Comparison of ENCODE assay signal across 13 cellular contexts in the genomic region with DNA sequence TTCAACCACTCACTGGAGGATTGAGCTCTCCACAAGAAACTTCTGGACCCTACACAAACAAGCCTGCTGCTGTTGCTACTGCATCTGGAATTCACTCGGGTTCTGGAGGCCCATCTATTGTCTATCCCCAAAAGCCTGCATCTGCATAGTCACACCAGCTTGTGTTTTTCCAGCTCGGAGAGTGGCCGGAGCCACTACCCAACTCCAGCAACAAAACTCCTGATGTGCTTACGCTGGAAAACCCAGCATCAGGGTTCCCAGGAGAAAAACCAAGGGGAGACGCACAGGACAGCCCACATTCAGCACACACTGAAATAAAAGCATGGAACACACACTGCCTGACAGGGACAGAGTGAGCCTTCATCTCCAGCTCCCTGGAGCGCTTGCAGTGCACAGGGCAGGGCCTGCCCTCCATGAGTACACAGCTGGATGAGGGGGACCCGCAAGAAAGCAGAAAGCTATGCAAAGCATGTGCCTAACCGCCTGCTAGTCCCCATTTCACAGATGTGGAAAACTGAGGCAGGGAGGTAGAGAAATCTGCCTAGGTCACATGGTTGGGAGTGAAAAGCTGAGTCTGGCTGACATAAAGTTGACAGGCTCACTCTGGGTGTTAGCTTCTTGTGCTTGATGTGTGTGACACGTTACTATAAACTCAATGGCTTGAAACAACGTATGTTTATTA.
"Had no signal": no experiment of that assay in that cellular context is flagged by ENCODE, and none has a peak within 500 bp of the region (broad histone marks: within the 10 kb centered on the region; RNA-seq: fewer than 3 reads in every experiment).

No MANE protein-coding gene starts in this region.

- H3K27me3 Mint-ChIP-seq: activated CD4-positive, alpha-beta memory T cell treated with anti-CD3 and anti-CD28 coated beads, Interleukin-2, amount 10 ng/mL, durations not matched to agents 7 days and 5 days; activated CD4-positive, alpha-beta T cell treated with anti-CD3 and anti-CD28 coated beads for 36 hours; stimulated activated naive CD8-positive, alpha-beta T cell treated with anti-CD3 and anti-CD28 coated beads, Interleukin-15, Interleukin-2, amounts not matched to agents 100 ng/mL and 50 ng/mL, for 24 hours; T-cell had no signal

- H3K4me1 ChIP-seq: ascending aorta had no signal

- H3K9me3 ChIP-seq: ascending aorta, lower lobe of right lung, prostate gland, vagina had no signal

- H3K27me3 ChIP-seq: ascending aorta, vagina had no signal

- H3K36me3 ChIP-seq: ascending aorta, lower lobe of right lung, prostate gland, vagina had no signal

- H3K27ac Mint-ChIP-seq: activated CD4-positive, alpha-beta memory T cell treated with anti-CD3 and anti-CD28 coated beads, Interleukin-2, amount 10 ng/mL, durations not matched to agents 7 days and 5 days; activated CD4-positive, alpha-beta T cell treated with anti-CD3 and anti-CD28 coated beads for 36 hours had no signal

- H3K9me3 Mint-ChIP-seq: stimulated activated naive CD8-positive, alpha-beta T cell treated with anti-CD3 and anti-CD28 coated beads, Interleukin-15, Interleukin-2, amounts not matched to agents 100 ng/mL and 50 ng/mL, for 24 hours; T-cell had no signal

- DNase-seq: activated CD4-positive, alpha-beta memory T cell treated with anti-CD3 and anti-CD28 coated beads, Interleukin-2, amount 10 ng/mL, durations not matched to agents 7 days and 5 days; activated CD4-positive, alpha-beta T cell treated with anti-CD3 and anti-CD28 coated beads for 36 hours; activated T-cell treated with anti-CD3 and anti-CD28 coated beads, Interleukin-2, amount 50 U/mL, for 48 hours; effector CD8-positive, alpha-beta T cell; lower lobe of right lung; midbrain; stimulated activated CD4-positive, alpha-beta T cell treated with anti-CD3 and anti-CD28 coated beads, Interleukin-4, amount 100 ng/mL, for 1 hour; T-cell had no signal

- ATAC-seq: activated CD4-positive, alpha-beta T cell treated with anti-CD3 and anti-CD28 coated beads for 36 hours; lower lobe of right lung; T-cell had no signal

- H3K27ac ChIP-seq: ascending aorta, lower lobe of right lung, prostate gland, vagina, VCaP had no signal

- H3K4me3 Mint-ChIP-seq: activated CD4-positive, alpha-beta memory T cell treated with anti-CD3 and anti-CD28 coated beads, Interleukin-2, amount 10 ng/mL, durations not matched to agents 7 days and 5 days; activated CD4-positive, alpha-beta T cell treated with anti-CD3 and anti-CD28 coated beads for 36 hours; stimulated activated naive CD8-positive, alpha-beta T cell treated with anti-CD3 and anti-CD28 coated beads, Interleukin-15, Interleukin-2, amounts not matched to agents 100 ng/mL and 50 ng/mL, for 24 hours; T-cell had no signal

- H3K4me3 ChIP-seq: ascending aorta, lower lobe of right lung, prostate gland, vagina had no signal
